In genomic region chr5:157142317-157143126, GRCh38 we compare ENCODE assay signal across 1 cellular context.
TF ChIP-seq lines count a peak whose summit lies in the region.

Gene MED7 (minus strand): TSS chr5:157142865. CDS start chr5:157139431, 3,434 bp downstream.

TF ChIP-seq in GM12878, 131 proteins besides CTCF, POLR2A, EP300 and RAD21 (continued from another document and continues in another):
- peak; percentile 29; the same call in 1 of the 2 replicates for TF ChIP-seq ZNF687 (IDR thresholded peaks at IDR 0.05)
- TF ChIP-seq MEF2B (IDR thresholded peaks at IDR 0.05; ENCODE audit: partially characterized antibody, poor library complexity, severe bottlenecking) = no peak
- peak; percentile 3 for TF ChIP-seq SMAD1 (IDR thresholded peaks at IDR 0.05; ENCODE audit: low read depth, partially characterized antibody)
- TF ChIP-seq ESRRA (IDR thresholded peaks at IDR 0.05; ENCODE audit: low read length) = no peak
- no peak for TF ChIP-seq ZBTB11 (CRISPR knock-in tag; IDR thresholded peaks at IDR 0.05)
- peak; percentile 67 for TF ChIP-seq RUNX3 (IDR thresholded peaks at IDR 0.05; ENCODE audit: low read length)
- no peak for TF ChIP-seq EED (IDR thresholded peaks at IDR 0.05; ENCODE audit: low read depth)
- no peak for TF ChIP-seq RAD51 (IDR thresholded peaks at IDR 0.05)
- no peak for TF ChIP-seq RCOR1 (conservative IDR thresholded peaks at IDR 0.05; ENCODE audit: low read depth, low read length)
- TF ChIP-seq CEBPB (IDR thresholded peaks at IDR 0.05; ENCODE audit: borderline replicate concordance in 1 of 2, low read depth in 2 of 2, low read length in 2 of 2) = no peak
- TF ChIP-seq MAX (IDR thresholded peaks at IDR 0.05; ENCODE audit: low read depth, low read length) = peak; percentile 7; the same call in 1 of the 2 replicates
- TF ChIP-seq NFIC (IDR thresholded peaks at IDR 0.05; ENCODE audit: low read depth, low read length) = no peak
- TF ChIP-seq ZBTB33 (IDR thresholded peaks at IDR 0.05) = no peak
- peak; percentile 39; the same call in 1 of the 2 replicates for TF ChIP-seq MXI1 (IDR thresholded peaks at IDR 0.05; ENCODE audit: low read depth, low read length)
- peak; percentile 54; the same call in 1 of the 2 replicates for TF ChIP-seq PAX5 (IDR thresholded peaks at IDR 0.05; ENCODE audit: borderline replicate concordance, low read depth, low read length)
- TF ChIP-seq ZNF274 (IDR thresholded peaks at IDR 0.05; ENCODE audit: insufficient read depth, insufficient read length) = no peak
- no peak for TF ChIP-seq KAT2A (conservative IDR thresholded peaks at IDR 0.05; ENCODE audit: control insufficient read depth, low read depth, low read length)
- TF ChIP-seq SREBF1 (IDR thresholded peaks at IDR 0.05; ENCODE audit: low read length) = no peak
- peak; percentile 60; the same call in 1 of the 3 replicates for TF ChIP-seq POU2F2 (IDR thresholded peaks at IDR 0.05; ENCODE audit: borderline replicate concordance, low read depth, low read length)
- no peak; the same call in 1 of the 2 replicates for TF ChIP-seq TARDBP (IDR thresholded peaks at IDR 0.05; ENCODE audit: borderline replicate concordance)
- TF ChIP-seq SUZ12 (IDR thresholded peaks at IDR 0.05; ENCODE audit: unreplicated experiment) = no peak
- no peak for TF ChIP-seq ZBED1 (IDR thresholded peaks at IDR 0.05; ENCODE audit: borderline replicate concordance)
- TF ChIP-seq ZZZ3 (IDR thresholded peaks at IDR 0.05; ENCODE audit: control insufficient read depth, insufficient read length, low read depth) = no peak
- peak; percentile 50 for TF ChIP-seq E4F1 (IDR thresholded peaks at IDR 0.05; ENCODE audit: borderline replicate concordance, partially characterized antibody)
- 0 out of 2 replicates have a peak, but pooled peaks have one; percentile 22 for TF ChIP-seq ZSCAN29 (IDR thresholded peaks at IDR 0.05)
- TF ChIP-seq NKRF (conservative IDR thresholded peaks at IDR 0.05) = peak; percentile 69
- TF ChIP-seq TCF12 (IDR thresholded peaks at IDR 0.05; ENCODE audit: low read depth, low read length) = 0 out of 2 replicates have a peak, but pooled peaks have one; percentile 45
- no peak for TF ChIP-seq NRF1 (conservative IDR thresholded peaks at IDR 0.05; ENCODE audit: low read depth, low read length)
- TF ChIP-seq DPF2 (IDR thresholded peaks at IDR 0.05) = peak; percentile 84
- no peak for TF ChIP-seq REST (IDR thresholded peaks at IDR 0.05; ENCODE audit: low read depth, low read length)
- no peak for TF ChIP-seq TCF7 (IDR thresholded peaks at IDR 0.05; ENCODE audit: borderline replicate concordance)
- TF ChIP-seq NR2C1 (IDR thresholded peaks at IDR 0.05) = no peak
- no peak for TF ChIP-seq JUNB (IDR thresholded peaks at IDR 0.05)
- no peak; the same call in 1 of the 2 replicates for TF ChIP-seq SIN3A (IDR thresholded peaks at IDR 0.05; ENCODE audit: low read depth, low read length)
- TF ChIP-seq ZNF592 (IDR thresholded peaks at IDR 0.05) = no peak
- peak; percentile 15; the same call in 1 of the 2 replicates for TF ChIP-seq MTA2 (IDR thresholded peaks at IDR 0.05; ENCODE audit: low read depth)
